ENCODE assay signal across 8 cellular contexts in the genomic region with DNA sequence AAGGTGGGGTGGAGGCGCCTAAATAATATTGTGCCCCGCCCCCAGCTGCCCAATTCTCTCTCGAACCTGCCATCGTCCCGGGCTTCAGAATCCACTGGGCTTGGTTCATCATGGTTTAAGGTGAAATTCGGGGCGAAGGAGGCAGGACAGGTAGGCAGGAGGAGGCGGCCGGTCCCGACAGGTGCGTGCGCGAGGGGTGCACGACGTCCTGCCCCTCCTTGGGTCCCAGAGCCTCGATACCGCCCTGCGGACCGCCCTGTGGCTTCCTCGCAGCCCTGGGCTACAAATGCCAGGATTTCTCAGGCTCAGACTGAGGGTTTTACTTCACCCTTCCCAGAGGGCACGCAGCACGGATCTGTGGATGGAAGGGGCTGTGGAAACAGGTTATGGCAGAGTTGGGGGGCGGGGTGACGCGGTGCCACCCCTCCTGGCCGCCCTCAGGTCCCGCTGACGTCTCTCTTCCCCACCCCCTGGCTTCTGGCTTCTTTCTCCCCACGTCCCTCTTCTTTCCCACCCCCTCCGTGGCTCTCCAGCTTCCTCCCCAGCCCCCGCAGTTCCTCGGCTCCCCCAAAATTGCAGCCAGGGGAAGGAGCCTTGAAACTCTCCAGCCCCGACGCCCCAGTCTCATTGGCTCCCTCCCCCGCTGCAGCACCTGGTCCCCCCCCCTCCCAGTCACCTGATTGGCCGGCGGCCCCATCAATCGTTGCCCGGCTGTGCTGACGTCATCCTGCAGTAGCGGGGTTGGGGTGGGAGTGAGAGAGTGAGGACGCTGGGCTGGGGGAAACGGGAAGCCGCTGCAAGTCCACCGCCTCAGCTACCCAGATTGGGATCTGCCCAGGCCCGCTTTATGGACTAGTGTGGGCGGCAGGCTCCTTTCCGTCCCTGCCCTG. TPM values are rescaled to one million over a fixed set of nuclear protein-coding genes. Genes with fewer than 3 reads are reported as not detected.
DNase-seq lines count a peak whose midpoint lies in the region; ATAC-seq and TF ChIP-seq lines count a peak whose summit lies in the region.

TSS of gene CLSTN3 (plus strand) at position 725 of the 890 bp plus-strand sequence. CDS start 278 bp downstream, outside the sequence.

- peak within 1 kb of the TSS; percentile 75 for H3K4me3 Mint-ChIP-seq in endodermal cell

- no peaks in the 10 kb centered on the region for H3K27me3 ChIP-seq in endodermal cell (ENCODE audit: control insufficient read depth, insufficient read depth, low read length, poor library complexity, severe bottlenecking)

- peaks cover 5% of the 10 kb centered on the region for H3K36me3 ChIP-seq in endodermal cell (ENCODE audit: control insufficient read depth, insufficient read depth, low read length)
- no peaks in the 10 kb centered on the region for H3K36me3 ChIP-seq in mesodermal cell (ENCODE audit: control insufficient read depth, insufficient read depth, low read length)

- peak within 1 kb of the TSS; percentile 93 for H3K27ac Mint-ChIP-seq in endodermal cell

- peaks cover 43% of the 10 kb centered on the region for H3K4me1 Mint-ChIP-seq in endodermal cell

- H3K27me3 Mint-ChIP-seq in endodermal cell (ENCODE audit: insufficient read depth) = peaks cover 3% of the 10 kb centered on the region

- H3K4me3 ChIP-seq in endodermal cell (ENCODE audit: low read length) = peak within 1 kb of the TSS; percentile 88
- peak within 1 kb of the TSS; percentile 58 for H3K4me3 ChIP-seq in mesodermal cell (ENCODE audit: extremely low read depth, insufficient read depth, low read length, poor library complexity, severe bottlenecking)

- WGBS in endodermal cell (ENCODE audit: insufficient coverage in 1 of 2, insufficient read length in 1 of 2), 2 experiments = 2 to 3% methylated on average over 13 to 41 of the region's 48 CpGs
- 0 to 3% methylated on average over 23 to 27 of the region's 48 CpGs for WGBS in mesodermal cell (ENCODE audit: insufficient coverage in 2 of 2), 2 experiments

- H3K9ac ChIP-seq in endodermal cell (ENCODE audit: extremely low read depth, low read length, poor library complexity, severe bottlenecking) = peak within 1 kb of the TSS; percentile 75

- H3K27ac ChIP-seq in endodermal cell (ENCODE audit: low read depth, low read length) (peak within 1 kb of the TSS; percentile 22), mesodermal cell (ENCODE audit: low read depth, low read length, severe bottlenecking) (no peak within 1 kb of the TSS)

- no peaks in the 10 kb centered on the region for H3K9me3 Mint-ChIP-seq in endodermal cell

- DNase-seq in AG08395 (ENCODE audit: low spot score) (peak; percentile 98), endodermal cell (peak; percentile 99)
- peak; percentile 61 for DNase-seq in NK-92 treated with Interleukin-12 subunit alpha and Interleukin-12 subunit beta, amount 100 ng/mL, for 24 hours (lab: John Stamatoyannopoulos, UW)
- DNase-seq in activated CD8-positive, alpha-beta memory T cell treated with anti-CD3 and anti-CD28 coated beads, Interleukin-2, amount 50 U/mL, for 4 hours = peak; percentile 84
- DNase-seq in stimulated activated CD8-positive, alpha-beta memory T cell treated with anti-CD3 and anti-CD28 coated beads, Interleukin-15, amount 100 ng/mL, for 24 hours (ENCODE audit: low read depth) = peak; percentile 66

- H3K9me3 ChIP-seq in endodermal cell (ENCODE audit: control insufficient read depth, low read length) = no peaks in the 10 kb centered on the region
- H3K9me3 ChIP-seq in mesodermal cell (ENCODE audit: control insufficient read depth, low read length) = no peaks in the 10 kb centered on the region

- H3K4me1 ChIP-seq in endodermal cell (ENCODE audit: control insufficient read depth, insufficient read depth, low read length) (peaks cover 14% of the 10 kb centered on the region), mesodermal cell (ENCODE audit: control insufficient read depth, insufficient read depth, low read length, poor library complexity, severe bottlenecking) (no peaks in the 10 kb centered on the region)

- TF ChIP-seq CTCF in endodermal cell (conservative IDR thresholded peaks at IDR 0.05) = no peak

- peaks cover 29% of the 10 kb centered on the region for H3K36me3 Mint-ChIP-seq in endodermal cell (ENCODE audit: low read depth)

- ATAC-seq in GM19035 (IDR thresholded peaks at IDR 0.05; ENCODE audit: unreplicated experiment) (peak; percentile 76), HG03558 (IDR thresholded peaks at IDR 0.05; ENCODE audit: extremely low read depth, unreplicated experiment) (peak; percentile 58)

RNA-seq across cellular contexts. Expression of gene CLSTN3, which starts in this region (rescaled TPM):
- 100 to 1,000 TPM in 1 of 2 donors, 10 to 100 TPM in 1; 69.7 to 135 TPM for total RNA-seq in endodermal cell
- polyA plus RNA-seq in endodermal cell (2013, experiment 1 of 2) = 52.2 TPM
- 51.4 TPM for polyA plus RNA-seq in endodermal cell (2013, experiment 2 of 2)
- polyA plus RNA-seq in mesodermal cell (2013, experiment 1 of 2) = 31.3 TPM
- 26.2 TPM for polyA plus RNA-seq in mesodermal cell (2013, experiment 2 of 2)
